ENCODE assay signal across 16 cellular contexts in the genomic region with DNA sequence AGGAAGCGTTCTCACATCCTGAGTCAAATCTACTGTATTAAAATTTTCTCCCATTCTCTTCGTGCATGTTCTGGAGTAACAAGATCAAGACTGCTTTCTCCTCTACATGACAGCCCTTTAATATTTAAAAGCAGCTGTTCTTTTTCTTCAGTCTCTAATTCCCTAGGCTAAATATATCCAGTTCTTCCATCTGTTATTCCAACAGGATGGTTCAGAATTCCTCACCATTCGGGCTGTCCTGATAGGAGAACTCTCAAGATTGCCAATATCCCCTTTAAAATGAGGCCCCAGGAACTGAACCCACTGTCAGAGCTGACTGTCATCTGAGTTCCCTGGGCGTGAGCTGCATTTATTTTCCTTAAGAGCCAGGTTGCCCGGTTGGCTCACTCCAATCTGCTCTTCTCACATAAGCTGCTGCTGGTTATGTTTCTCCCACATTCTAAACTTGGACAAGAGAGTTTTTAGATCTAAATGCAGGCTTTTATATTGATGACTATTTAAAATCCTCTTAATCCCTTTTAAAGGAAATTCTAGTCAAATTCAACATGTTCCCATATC.
A peak's percentile ranks its signal among the peaks of the same experiment; 100 is the strongest.
DNase-seq lines count a peak whose midpoint lies in the region; ATAC-seq lines count a peak whose summit lies in the region.
"Had no signal": no experiment of that assay in that cellular context is flagged by ENCODE, and none has a peak within 500 bp of the region (broad histone marks: within the 10 kb centered on the region; RNA-seq: fewer than 3 reads in every experiment).

No MANE protein-coding gene starts in this region.

- no peaks in the 10 kb centered on the region for H3K9me3 Mint-ChIP-seq in stimulated activated effector memory CD8-positive, alpha-beta T cell treated with anti-CD3 and anti-CD28 coated beads, Interleukin-12 subunit alpha, Interleukin-12 subunit beta, amount 100 ng/mL, for 72 hours

- H3K4me1 Mint-ChIP-seq in stimulated activated effector memory CD8-positive, alpha-beta T cell treated with anti-CD3 and anti-CD28 coated beads, Interleukin-12 subunit alpha, Interleukin-12 subunit beta, amount 100 ng/mL, for 72 hours, result no peaks in the 10 kb centered on the region
- H3K4me1 Mint-ChIP-seq: CD8-positive, alpha-beta memory T cell had no signal

- H3K27ac Mint-ChIP-seq in stimulated activated effector memory CD8-positive, alpha-beta T cell treated with anti-CD3 and anti-CD28 coated beads, Interleukin-12 subunit alpha, Interleukin-12 subunit beta, amount 100 ng/mL, for 72 hours, result no peak overlapping the region
- H3K27ac Mint-ChIP-seq: CD8-positive, alpha-beta memory T cell; GM23338; H9 had no signal

- H3K9me3 ChIP-seq in SJCRH30 (replicated peaks), result no peaks in the 10 kb centered on the region
- H3K9me3 ChIP-seq: Caco-2 had no signal

- ATAC-seq in HG03565 (IDR thresholded peaks at IDR 0.05; ENCODE audit: unreplicated experiment), result no peak
- ATAC-seq in stimulated activated effector memory CD8-positive, alpha-beta T cell treated with anti-CD3 and anti-CD28 coated beads, Interleukin-12 subunit alpha, Interleukin-12 subunit beta, amount 100 ng/mL, for 72 hours, result no peak
- ATAC-seq: GM12878 had no signal

- H3K36me3 ChIP-seq in SJCRH30, result no peaks in the 10 kb centered on the region
- H3K36me3 ChIP-seq: BLaER1 had no signal

- no peaks in the 10 kb centered on the region for H3K27me3 ChIP-seq in SJCRH30
- H3K27me3 ChIP-seq: BLaER1 had no signal

- DNase-seq in NCI-H2171 treated with DMSO at 0.1 percent for 48 hours (lab: John Stamatoyannopoulos, UW), result peak; percentile 32
- no peak for DNase-seq in NCI-H2171 (lab: John Stamatoyannopoulos, UW)
- peak in 1 of 2 experiments; percentile 58 for DNase-seq in SJCRH30
- peak; percentile 25 for DNase-seq in myocyte (ENCODE audit: low read depth)
- no peak for DNase-seq in stimulated activated CD4-positive, alpha-beta T cell treated with anti-CD3 and anti-CD28 coated beads, Interleukin-4, amount 100 ng/mL, for 1 hour
- DNase-seq in stimulated activated effector memory CD8-positive, alpha-beta T cell treated with anti-CD3 and anti-CD28 coated beads, Interleukin-12 subunit alpha, Interleukin-12 subunit beta, amount 100 ng/mL, for 72 hours (ENCODE audit: low spot score in 2 of 2), result no peak
- DNase-seq: AML-193; Caco-2; CD8-positive, alpha-beta memory T cell; H9 had no signal

- H3K4me3 ChIP-seq in SJCRH30, result no peak overlapping the region
- H3K4me3 ChIP-seq: BLaER1, GM12878, GM23338 had no signal

- H3K4me3 Mint-ChIP-seq in stimulated activated effector memory CD8-positive, alpha-beta T cell treated with anti-CD3 and anti-CD28 coated beads, Interleukin-12 subunit alpha, Interleukin-12 subunit beta, amount 100 ng/mL, for 72 hours, result no peak overlapping the region
- H3K4me3 Mint-ChIP-seq: CD8-positive, alpha-beta memory T cell; GM23338; H9 had no signal

- H3K27ac ChIP-seq in SJCRH30, result peak overlapping the region; percentile 0; the same call in 1 of the 2 replicates
- peak overlapping the region; percentile 70 for H3K27ac ChIP-seq in temporal lobe (ENCODE audit: low read depth, low read length)
- H3K27ac ChIP-seq: 22Rv1, BLaER1 had no signal

- peaks cover 27% of the 10 kb centered on the region; the same call in 1 of the 2 replicates for H3K4me1 ChIP-seq in SJCRH30
- H3K4me1 ChIP-seq: BLaER1, Caco-2 had no signal

- H3K36me3 Mint-ChIP-seq in stimulated activated effector memory CD8-positive, alpha-beta T cell treated with anti-CD3 and anti-CD28 coated beads, Interleukin-12 subunit alpha, Interleukin-12 subunit beta, amount 100 ng/mL, for 72 hours, result no peaks in the 10 kb centered on the region
- H3K36me3 Mint-ChIP-seq: CD8-positive, alpha-beta memory T cell had no signal

Comparison
In these comparisons a context has a peak if more than half of its experiments do, and no peak if none do; other contexts are left out.
1. DNase-seq: peak in NCI-H2171 treated with DMSO at 0.1 percent for 48 hours (single experiment) and myocyte (single experiment); none in NCI-H2171 (single experiment), stimulated activated CD4-positive, alpha-beta T cell treated with anti-CD3 and anti-CD28 coated beads, Interleukin-4, amount 100 ng/mL, for 1 hour (single experiment) and stimulated activated effector memory CD8-positive, alpha-beta T cell treated with anti-CD3 and anti-CD28 coated beads, Interleukin-12 subunit alpha, Interleukin-12 subunit beta, amount 100 ng/mL, for 72 hours (0 of 2).